In genomic region chr1:109890115-109890953, GRCh38 we compare ENCODE assay signal across 1 cellular context.
TF ChIP-seq lines count a peak whose summit lies in the region.

No MANE protein-coding gene starts in this region.

TF ChIP-seq in GM12878, 131 proteins besides CTCF, POLR2A, EP300 and RAD21 (continued from another document):
- no peak for TF ChIP-seq CUX1 (IDR thresholded peaks at IDR 0.05; ENCODE audit: insufficient replicate concordance, low read depth, low read length)
- TF ChIP-seq NR2C1 (IDR thresholded peaks at IDR 0.05): peak; percentile 50
- TF ChIP-seq ZSCAN29 (IDR thresholded peaks at IDR 0.05): no peak
- TF ChIP-seq IKZF1 (conservative IDR thresholded peaks at IDR 0.05): 0 out of 2 replicates have a peak, but pooled peaks have one; percentile 28
- peak; percentile 28; the same call in 1 of the 2 replicates for TF ChIP-seq CREM (IDR thresholded peaks at IDR 0.05; ENCODE audit: low read depth)
- no peak for TF ChIP-seq ASH2L (IDR thresholded peaks at IDR 0.05; ENCODE audit: borderline replicate concordance, low read depth)
- TF ChIP-seq CBFB (IDR thresholded peaks at IDR 0.05; ENCODE audit: low read depth): no peak
